In the genomic region with DNA sequence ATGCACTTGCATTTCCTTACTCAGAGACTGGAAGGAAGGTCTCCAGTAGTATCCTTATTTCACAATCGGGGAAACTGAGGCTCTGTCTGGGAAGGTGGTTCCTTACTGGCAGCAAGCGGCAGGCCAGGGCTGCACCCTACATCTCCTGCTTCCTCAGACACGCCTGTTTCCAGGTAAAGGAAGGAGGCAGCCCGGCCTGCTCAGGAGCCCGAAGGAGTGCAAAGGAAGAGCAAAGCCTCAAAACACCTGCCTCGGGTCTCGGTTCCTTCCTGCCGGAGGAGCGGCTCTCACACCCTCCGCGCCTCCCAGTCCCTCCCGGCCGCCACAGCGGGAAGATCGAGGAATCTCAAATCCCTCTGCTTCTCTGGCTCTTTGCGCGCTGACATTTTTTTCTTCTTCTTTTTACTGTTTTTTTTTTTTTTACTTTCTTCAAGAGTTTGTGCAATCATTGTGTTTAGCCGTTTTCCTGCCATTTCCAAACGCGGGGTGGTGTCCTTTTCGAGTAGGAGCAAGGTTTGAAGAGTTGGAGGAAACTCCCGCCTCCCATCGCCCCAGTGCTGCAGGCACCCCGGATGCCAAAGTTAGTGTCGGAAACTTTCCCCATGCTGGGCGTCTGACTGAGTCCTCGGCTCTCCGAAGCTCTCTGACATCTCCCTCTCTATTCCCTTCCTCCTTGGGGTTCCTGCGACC, we compare ENCODE assay signal across 8 cellular contexts. TPM values are rescaled to one million over a fixed set of nuclear protein-coding genes. Genes with fewer than 3 reads are reported as not detected.
DNase-seq lines count a peak whose midpoint lies in the region; FAIRE-seq and TF ChIP-seq lines count a peak whose summit lies in the region.

No MANE protein-coding gene starts in this region.

- H3K4me1 Mint-ChIP-seq in activated CD4-positive, alpha-beta T cell treated with anti-CD3 and anti-CD28 coated beads, Interleukin-2, amount 10 ng/mL, durations not matched to agents 24 days and 14 days = peaks cover 15% of the 10 kb centered on the region

- DNase-seq in activated CD4-positive, alpha-beta T cell treated with anti-CD3 and anti-CD28 coated beads, Interleukin-2, amount 10 ng/mL, durations not matched to agents 24 days and 14 days = peak; percentile 59
- DNase-seq in activated CD4-positive, alpha-beta T cell treated with anti-CD3 and anti-CD28 coated beads for 4 hours = no peak
- DNase-seq in NCI-H1105 treated with DMSO at 0.1 percent for 48 hours (lab: John Stamatoyannopoulos, UW) = peak; percentile 47
- peak; percentile 28 for DNase-seq in bronchial epithelial cell (ENCODE audit: low read depth)
- DNase-seq in left kidney (ENCODE audit: low read depth, low spot score) = peak; percentile 56
- peak in 2 of 49 donors; percentile 19 to 51 for DNase-seq in substantia nigra (lab: John Stamatoyannopoulos, UW)
- no peak for DNase-seq in GM10248 (ENCODE audit: extremely low spot score)
- no peak for DNase-seq in central memory CD4-positive, alpha-beta T cell

- H3K27ac Mint-ChIP-seq in activated CD4-positive, alpha-beta T cell treated with anti-CD3 and anti-CD28 coated beads, Interleukin-2, amount 10 ng/mL, durations not matched to agents 24 days and 14 days = no peak overlapping the region

- H3K4me3 Mint-ChIP-seq in activated CD4-positive, alpha-beta T cell treated with anti-CD3 and anti-CD28 coated beads, Interleukin-2, amount 10 ng/mL, durations not matched to agents 24 days and 14 days = peak overlapping the region; percentile 67

- peak overlapping the region; percentile 73 for H3K27ac ChIP-seq in substantia nigra (ENCODE audit: low read depth, low read length, poor library complexity, severe bottlenecking)

- H3K27me3 ChIP-seq in bronchial epithelial cell (ENCODE audit: control insufficient read depth, insufficient read depth, low read length) = no peaks in the 10 kb centered on the region

- intact Hi-C loops in activated CD4-positive, alpha-beta T cell treated with anti-CD3 and anti-CD28 coated beads, Interleukin-2, amount 10 ng/mL, durations not matched to agents 24 days and 14 days (cut with micrococcal nuclease) = loop anchor here (1.0 to 5.0 kb wide), 2 partner anchors 36 to 52 kb away; no protein-coding TSS in a partner anchor

- no peaks in the 10 kb centered on the region for H3K36me3 Mint-ChIP-seq in activated CD4-positive, alpha-beta T cell treated with anti-CD3 and anti-CD28 coated beads, Interleukin-2, amount 10 ng/mL, durations not matched to agents 24 days and 14 days (ENCODE audit: low read depth)

- CTCF ChIA-PET in GM10248 (lab: Yijun Ruan, JAX) = interaction anchor here (1.2 to 1.5 kb wide), 5 partner anchors 8 to 179 kb away, joined by 3 to 7 read pairs (median 4); no protein-coding TSS in a partner anchor

- POLR2A ChIA-PET in GM10248 (lab: Yijun Ruan, JAX) = no interaction called here

- H3K9me3 Mint-ChIP-seq in activated CD4-positive, alpha-beta T cell treated with anti-CD3 and anti-CD28 coated beads, Interleukin-2, amount 10 ng/mL, durations not matched to agents 24 days and 14 days = peaks cover 10% of the 10 kb centered on the region

- H3K27me3 Mint-ChIP-seq in activated CD4-positive, alpha-beta T cell treated with anti-CD3 and anti-CD28 coated beads, Interleukin-2, amount 10 ng/mL, durations not matched to agents 24 days and 14 days = peaks cover 62% of the 10 kb centered on the region

- H3K4me3 ChIP-seq in bronchial epithelial cell (ENCODE audit: low read depth, low read length) = peak overlapping the region; percentile 22

- FAIRE-seq in bronchial epithelial cell (lab: Jason Lieb, UNC) = peak; percentile 28

- no peaks in the 10 kb centered on the region for H3K36me3 ChIP-seq in bronchial epithelial cell (ENCODE audit: control insufficient read depth, insufficient read depth, low read length)

- no peak for TF ChIP-seq CTCF in bronchial epithelial cell (IDR thresholded peaks at IDR 0.05; ENCODE audit: insufficient read depth, low read length, severe bottlenecking)
- no peak for TF ChIP-seq CTCF in GM10248 (IDR thresholded peaks at IDR 0.05; ENCODE audit: control extremely low read depth, extremely low read depth, low read depth, missing control alignments)

RNA-seq across cellular contexts. Expression of a gene that starts 1.0 kb away (rescaled TPM):
- total RNA-seq in activated CD4-positive, alpha-beta T cell treated with anti-CD3 and anti-CD28 coated beads, Interleukin-2, amount 10 ng/mL, durations not matched to agents 24 days and 14 days = 0.14 TPM in 1 of 2 replicates, not detected in the other
- 0.13 TPM in 1 of 2 replicates, not detected in the other for total RNA-seq in bronchial epithelial cell

Comparison
In these comparisons a context has a peak if more than half of its experiments do, and no peak if none do; other contexts are left out.
1. DNase-seq: peak in activated CD4-positive, alpha-beta T cell treated with anti-CD3 and anti-CD28 coated beads, Interleukin-2, amount 10 ng/mL, durations not matched to agents 24 days and 14 days (single experiment), NCI-H1105 treated with DMSO at 0.1 percent for 48 hours (single experiment), bronchial epithelial cell (single experiment) and left kidney (single experiment); none in activated CD4-positive, alpha-beta T cell treated with anti-CD3 and anti-CD28 coated beads for 4 hours (0 of 2), GM10248 (single experiment) and central memory CD4-positive, alpha-beta T cell (single experiment).